Comparison of ENCODE assay signal across 23 cellular contexts in genomic region chr20:47653892-47654291, GRCh38.
"Had no signal": no experiment of that assay in that cellular context is flagged by ENCODE, and none has a peak within 500 bp of the region (broad histone marks: within the 10 kb centered on the region; RNA-seq: fewer than 3 reads in every experiment).

No MANE protein-coding gene starts in this region.

- ATAC-seq: activated naive CD8-positive, alpha-beta T cell treated with anti-CD3 and anti-CD28 coated beads, Interleukin-2, amount 50 U/mL, for 24 hours; activated T-cell treated with anti-CD3 and anti-CD28 coated beads, Interleukin-2, amount 50 U/mL, for 4 hours; gastroesophageal sphincter; heart right ventricle; lower lobe of right lung; naive thymus-derived CD4-positive, alpha-beta T cell; stimulated activated memory B cell treated with anti-CD40 and anti-IgM and Interleukin-4, amounts not matched to agents 10 μg/mL and 1 μg/mL and 100 μg/mL, for 72 hours had no signal

- H3K27ac ChIP-seq: coronary artery, epithelial cell of prostate, gastroesophageal sphincter, heart right ventricle, lower lobe of right lung, sigmoid colon, stomach, suprapubic skin, tibial nerve had no signal

- H3K27ac Mint-ChIP-seq: activated naive CD8-positive, alpha-beta T cell treated with anti-CD3 and anti-CD28 coated beads, Interleukin-2, amount 50 U/mL, for 24 hours; activated T-helper 2 cell treated with anti-CD3 and anti-CD28 coated beads, Interferon-gamma antibody, Interleukin-2, Interleukin-4, amounts not matched to agents 10 μg/mL and 5 μg/mL and 100 μg/mL, durations not matched to agents 14 hours and 24 hours and 36 hours; stimulated activated memory B cell treated with anti-CD40 and anti-IgM and Interleukin-4, amounts not matched to agents 10 μg/mL and 1 μg/mL and 100 μg/mL, for 72 hours; T-helper 1 cell treated with Interleukin-12 subunit alpha and Interleukin-12 subunit beta and Interleukin-4 antibody, amounts not matched to agents 30 μg/mL and 1 μg/mL, for 36 hours had no signal

- H3K9me3 Mint-ChIP-seq: activated naive CD8-positive, alpha-beta T cell treated with anti-CD3 and anti-CD28 coated beads, Interleukin-2, amount 50 U/mL, for 24 hours; activated T-cell treated with anti-CD3 and anti-CD28 coated beads, Interleukin-2, amount 50 U/mL, for 4 hours; activated T-helper 2 cell treated with anti-CD3 and anti-CD28 coated beads, Interferon-gamma antibody, Interleukin-2, Interleukin-4, amounts not matched to agents 10 μg/mL and 5 μg/mL and 100 μg/mL, durations not matched to agents 14 hours and 24 hours and 36 hours; naive thymus-derived CD4-positive, alpha-beta T cell; stimulated activated memory B cell treated with anti-CD40 and anti-IgM and Interleukin-4, amounts not matched to agents 10 μg/mL and 1 μg/mL and 100 μg/mL, for 72 hours; T-helper 1 cell treated with Interleukin-12 subunit alpha and Interleukin-12 subunit beta and Interleukin-4 antibody, amounts not matched to agents 30 μg/mL and 1 μg/mL, for 36 hours had no signal

- H3K4me1 ChIP-seq: gastroesophageal sphincter, lower lobe of right lung, sigmoid colon, stomach, suprapubic skin, tibial nerve had no signal

- H3K4me1 Mint-ChIP-seq: activated naive CD8-positive, alpha-beta T cell treated with anti-CD3 and anti-CD28 coated beads, Interleukin-2, amount 50 U/mL, for 24 hours; stimulated activated memory B cell treated with anti-CD40 and anti-IgM and Interleukin-4, amounts not matched to agents 10 μg/mL and 1 μg/mL and 100 μg/mL, for 72 hours had no signal

- H3K4me3 ChIP-seq: coronary artery, gastroesophageal sphincter, heart right ventricle, lower lobe of right lung, sigmoid colon, smooth muscle cell, stomach, suprapubic skin, tibial nerve had no signal

- DNase-seq: activated CD4-positive, alpha-beta T cell treated with anti-CD3 and anti-CD28 coated beads for 48 hours; activated CD4-positive, CD25-positive, alpha-beta regulatory T cell; activated naive CD4-positive, alpha-beta T cell; activated naive CD8-positive, alpha-beta T cell treated with anti-CD3 and anti-CD28 coated beads, Interleukin-2, amount 50 U/mL, for 24 hours; activated T-cell treated with anti-CD3 and anti-CD28 coated beads, Interleukin-2, amount 50 U/mL, for 4 hours; cerebellar nuclear complex; heart right ventricle; kidney; lower lobe of right lung; naive thymus-derived CD4-positive, alpha-beta T cell; sigmoid colon; stimulated activated CD4-positive, alpha-beta T cell treated with anti-CD3 and anti-CD28 coated beads, Interleukin-15, amount 100 ng/mL, for 24 hours; stomach; T1000 had no signal

- H3K27me3 Mint-ChIP-seq: activated naive CD8-positive, alpha-beta T cell treated with anti-CD3 and anti-CD28 coated beads, Interleukin-2, amount 50 U/mL, for 24 hours; naive thymus-derived CD4-positive, alpha-beta T cell; stimulated activated memory B cell treated with anti-CD40 and anti-IgM and Interleukin-4, amounts not matched to agents 10 μg/mL and 1 μg/mL and 100 μg/mL, for 72 hours had no signal

- H3K9me3 ChIP-seq: gastroesophageal sphincter, heart right ventricle, lower lobe of right lung, sigmoid colon, stomach, suprapubic skin, tibial nerve had no signal

- H3K27me3 ChIP-seq: gastroesophageal sphincter, heart right ventricle, sigmoid colon, stomach, suprapubic skin, tibial nerve had no signal

- H3K4me3 Mint-ChIP-seq: activated naive CD8-positive, alpha-beta T cell treated with anti-CD3 and anti-CD28 coated beads, Interleukin-2, amount 50 U/mL, for 24 hours; activated T-cell treated with anti-CD3 and anti-CD28 coated beads, Interleukin-2, amount 50 U/mL, for 4 hours; naive thymus-derived CD4-positive, alpha-beta T cell; stimulated activated memory B cell treated with anti-CD40 and anti-IgM and Interleukin-4, amounts not matched to agents 10 μg/mL and 1 μg/mL and 100 μg/mL, for 72 hours; T-helper 1 cell treated with Interleukin-12 subunit alpha and Interleukin-12 subunit beta and Interleukin-4 antibody, amounts not matched to agents 30 μg/mL and 1 μg/mL, for 36 hours had no signal
